ENCODE assay signal across 28 cellular contexts in the genomic region with DNA sequence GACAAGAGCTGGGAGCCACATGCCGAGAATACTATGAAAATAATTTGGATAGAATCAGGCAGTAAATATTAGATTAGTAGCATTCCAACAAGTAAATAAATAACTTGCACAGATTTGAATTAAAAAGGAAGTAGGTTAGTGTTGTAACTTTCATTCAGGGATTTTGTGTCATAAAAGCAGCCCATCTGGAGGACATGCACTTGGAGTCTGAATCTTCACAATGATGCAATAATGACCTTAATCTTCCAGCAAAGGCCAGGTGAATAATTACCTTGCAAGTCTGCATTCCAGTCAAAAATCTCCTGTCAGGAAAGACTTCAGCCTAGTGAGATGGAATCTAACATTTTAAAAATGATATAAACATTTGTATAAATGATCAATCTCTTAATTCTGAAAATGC.
DNase-seq lines count a peak whose midpoint lies in the region; ATAC-seq, FAIRE-seq and TF ChIP-seq lines count a peak whose summit lies in the region.
"Had no signal": no experiment of that assay in that cellular context is flagged by ENCODE, and none has a peak within 500 bp of the region (broad histone marks: within the 10 kb centered on the region; RNA-seq: fewer than 3 reads in every experiment).

No MANE protein-coding gene starts in this region.

- TF ChIP-seq EP300 in A549 (IDR thresholded peaks at IDR 0.05) = peak in 1 of 2 experiments; percentile 42; a peak in 1 of 5 replicates

- peak overlapping the region; percentile 33 for H3K27ac Mint-ChIP-seq in mesothelial cell of epicardium
- H3K27ac Mint-ChIP-seq: activated CD4-positive, alpha-beta T cell treated with anti-CD3 and anti-CD28 coated beads, Interleukin-2, amount 10 ng/mL, durations not matched to agents 24 days and 14 days; activated T-helper 2 cell treated with anti-CD3 and anti-CD28 coated beads, Interferon-gamma antibody, Interleukin-2, Interleukin-4, amounts not matched to agents 10 μg/mL and 5 μg/mL and 100 μg/mL, durations not matched to agents 14 hours and 24 hours and 36 hours; brain; CD4-positive, alpha-beta T cell; natural killer cell had no signal

- intact Hi-C loops in left lung (cut with DNase I) = no loop called here

- no peaks in the 10 kb centered on the region for H3K79me2 ChIP-seq in hepatocyte

- TF ChIP-seq CTCF in A549 (IDR thresholded peaks at IDR 0.05) = no peak
- no peak for TF ChIP-seq CTCF in hepatocyte (IDR thresholded peaks at IDR 0.05; ENCODE audit: poor library complexity)
- TF ChIP-seq CTCF in mesothelial cell of epicardium (IDR thresholded peaks at IDR 0.05; ENCODE audit: unreplicated experiment) = no peak
- TF ChIP-seq CTCF in left lung (IDR thresholded peaks at IDR 0.05) = no peak

- H3K4me3 Mint-ChIP-seq in mesothelial cell of epicardium = no peak overlapping the region
- H3K4me3 Mint-ChIP-seq: activated CD4-positive, alpha-beta T cell treated with anti-CD3 and anti-CD28 coated beads, Interleukin-2, amount 10 ng/mL, durations not matched to agents 24 days and 14 days; brain; CD4-positive, alpha-beta T cell; natural killer cell had no signal

- no peak for TF ChIP-seq RAD21 in A549 (conservative IDR thresholded peaks at IDR 0.05 in 1 of 2, IDR thresholded peaks at IDR 0.05 in 1 of 2)

- peaks cover 13% of the 10 kb centered on the region for H3K4me1 Mint-ChIP-seq in mesothelial cell of epicardium
- H3K4me1 Mint-ChIP-seq: natural killer cell had no signal

- no peak overlapping the region for H3K4me3 ChIP-seq in A549
- no peak overlapping the region for H3K4me3 ChIP-seq in hepatocyte
- no peak overlapping the region for H3K4me3 ChIP-seq in left lung
- H3K4me3 ChIP-seq: lower lobe of right lung, skin epidermis had no signal

- no peak for TF ChIP-seq POLR2A in A549 (IDR thresholded peaks at IDR 0.05; ENCODE audit: low read length)

- DNase-seq in A549 (ENCODE audit: low read depth in 1 of 2, low spot score in 1 of 2) (peak in 1 of 2 experiments; percentile 48), RCC 7860 (ENCODE audit: low spot score) (no peak), hepatocyte (ENCODE audit: low spot score) (peak; percentile 22), mesothelial cell of epicardium (ENCODE audit: low spot score in 2 of 2, unreplicated experiment in 2 of 2) (no peak), left lung (no peak)
- no peak for DNase-seq in activated CD4-positive, alpha-beta T cell treated with anti-CD3 and anti-CD28 coated beads for 48 hours
- DNase-seq: activated CD4-positive, alpha-beta T cell treated with anti-CD3 and anti-CD28 coated beads, Interleukin-2, amount 10 ng/mL, durations not matched to agents 24 days and 14 days; activated CD8-positive, alpha-beta memory T cell treated with anti-CD3 and anti-CD28 coated beads for 24 hours; activated naive CD4-positive, alpha-beta T cell treated with anti-CD3 and anti-CD28 coated beads, Interleukin-2, amount 50 U/mL, for 16 hours; activated T-cell treated with anti-CD3 and anti-CD28 coated beads for 4 hours; CD4-positive, alpha-beta T cell; KG1; lower lobe of right lung; natural killer cell; NCI-H1417; NCI-H2081; NCI-H345; occipital lobe; stimulated activated naive CD4-positive, alpha-beta T cell; T1000; WERI-Rb-1 had no signal

- H3K9me3 ChIP-seq in A549 (no peaks in the 10 kb centered on the region), hepatocyte (ENCODE audit: low read depth) (no peaks in the 10 kb centered on the region), left lung (no peaks in the 10 kb centered on the region)
- H3K9me3 ChIP-seq: lower lobe of right lung had no signal

- H3K27ac ChIP-seq in A549 (peak overlapping the region in 1 of 2 experiments; percentile 15; a peak in 2 of 6 replicates), hepatocyte (no peak overlapping the region), left lung (no peak overlapping the region)
- H3K27ac ChIP-seq: lower lobe of right lung, skin epidermis, WERI-Rb-1 had no signal

- CTCF ChIA-PET in A549 (lab: Yijun Ruan, JAX) = no interaction called here

- H2AFZ ChIP-seq in hepatocyte = no peak overlapping the region

- H3K36me3 ChIP-seq in hepatocyte (replicated peaks; ENCODE audit: insufficient read depth, low read depth) (no peaks in the 10 kb centered on the region), left lung (no peaks in the 10 kb centered on the region)
- H3K36me3 ChIP-seq: lower lobe of right lung, WERI-Rb-1 had no signal

- no peaks in the 10 kb centered on the region for H3K9me2 ChIP-seq in hepatocyte (replicated peaks; ENCODE audit: insufficient read depth)

- 2% methylated on average over 1 of the region's 1 CpG for WGBS in A549 (ENCODE audit: missing lambda C conversion rate)
- WGBS in hepatocyte (ENCODE audit: low lambda C conversion rate, missing lambda C conversion rate) = 36% methylated on average over 1 of the region's 1 CpG

- 0 out of 6 replicates have a peak, but pooled peaks of 1 of the 2 experiments have one; percentile 24 for ATAC-seq in A549
- no peak for ATAC-seq in left lung
- ATAC-seq in GM18520 (IDR thresholded peaks at IDR 0.05; ENCODE audit: unreplicated experiment) = no peak
- ATAC-seq in HG02642 (IDR thresholded peaks at IDR 0.05; ENCODE audit: poor library complexity, unreplicated experiment) = no peak
- ATAC-seq: lower lobe of right lung, natural killer cell had no signal

- H3K27me3 ChIP-seq in hepatocyte (no peaks in the 10 kb centered on the region), left lung (no peaks in the 10 kb centered on the region)

- no peaks in the 10 kb centered on the region for H3K27me3 Mint-ChIP-seq in mesothelial cell of epicardium (ENCODE audit: low read depth)
- H3K27me3 Mint-ChIP-seq: activated CD4-positive, alpha-beta T cell treated with anti-CD3 and anti-CD28 coated beads, Interleukin-2, amount 10 ng/mL, durations not matched to agents 24 days and 14 days had no signal

- peaks cover 17% of the 10 kb centered on the region; the same call in 2 of the 3 replicates for H3K4me1 ChIP-seq in A549
- no peaks in the 10 kb centered on the region for H3K4me1 ChIP-seq in hepatocyte (ENCODE audit: insufficient read depth)
- H3K4me1 ChIP-seq in left lung = no peaks in the 10 kb centered on the region
- H3K4me1 ChIP-seq: lower lobe of right lung had no signal

- no peaks in the 10 kb centered on the region for H3K36me3 Mint-ChIP-seq in mesothelial cell of epicardium
- H3K36me3 Mint-ChIP-seq: brain, natural killer cell had no signal

- FAIRE-seq in A549 (lab: Jason Lieb, UNC) (no peak), RCC 7860 (lab: Jason Lieb, UNC) (peak; percentile 52)
- FAIRE-seq: D721Med, HTR-8/SVneo had no signal

- H4K20me1 ChIP-seq in hepatocyte (ENCODE audit: insufficient read depth, poor library complexity, severe bottlenecking) = no peaks in the 10 kb centered on the region

- POLR2A ChIA-PET in A549 (lab: Yijun Ruan, JAX) = no interaction called here

- H3K4me2 ChIP-seq in A549 (peak overlapping the region; percentile 40), hepatocyte (no peak overlapping the region)

- H3K9me3 Mint-ChIP-seq in mesothelial cell of epicardium = peaks cover 19% of the 10 kb centered on the region
- H3K9me3 Mint-ChIP-seq: CD4-positive, alpha-beta T cell had no signal

TF ChIP-seq in A549, 52 proteins besides CTCF, POLR2A, EP300 and RAD21:
- TF ChIP-seq CHD2 (IDR thresholded peaks at IDR 0.05; ENCODE audit: low read length, partially characterized antibody) (no peak), CEBPB (IDR thresholded peaks at IDR 0.05) (peak; percentile 41 to 83; a peak in 2 of 4 replicates)
